In the genomic region with DNA sequence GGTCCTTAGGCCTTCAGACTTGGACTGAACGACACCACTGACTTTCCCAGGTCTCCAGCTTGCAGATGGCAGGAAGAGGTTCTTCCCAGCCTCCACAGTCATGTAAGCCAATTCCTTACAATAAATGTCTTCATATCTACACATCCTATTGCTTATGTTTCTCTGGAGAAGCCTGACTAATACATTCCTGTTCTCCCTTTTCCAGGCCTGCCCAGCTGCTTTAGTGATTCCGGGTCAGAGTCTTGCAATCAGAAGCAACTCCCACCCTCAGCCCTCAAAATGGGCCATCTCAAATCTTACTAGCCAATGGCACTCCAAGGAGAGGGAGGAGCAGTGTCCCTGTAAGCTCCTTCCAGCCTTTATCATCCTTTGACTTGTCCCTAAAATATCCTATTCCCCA, we compare ENCODE assay signal across 20 cellular contexts. TPM values are rescaled to one million over a fixed set of nuclear protein-coding genes. Genes with fewer than 3 reads are reported as not detected.
DNase-seq lines count a peak whose midpoint lies in the region; ATAC-seq, FAIRE-seq and TF ChIP-seq lines count a peak whose summit lies in the region.
"Had no signal": no experiment of that assay in that cellular context is flagged by ENCODE, and none has a peak within 500 bp of the region (broad histone marks: within the 10 kb centered on the region; RNA-seq: fewer than 3 reads in every experiment).

No MANE protein-coding gene starts in this region.

- TF ChIP-seq POLR2A in K562 (conservative IDR thresholded peaks at IDR 0.05) = no peak

- DNase-seq in HCEC 1CT (peak; percentile 4), K562 (ENCODE audit: extremely low read depth in 1 of 4, low spot score in 3 of 4) (no peak), fibroblast of pulmonary artery (ENCODE audit: low read depth) (peak; percentile 57), osteoblast (ENCODE audit: insufficient read length, low spot score, missing footprints) (peak; percentile 83), left lung (no peak), NCI-H2081 treated with DMSO at 0.1 percent for 48 hours (lab: John Stamatoyannopoulos, UW) (no peak), A673 (ENCODE audit: low spot score) (no peak), NCI-H446 (lab: John Stamatoyannopoulos, UW) (no peak)
- DNase-seq: BE2C; Caco-2; CD4-positive, CD25-positive, alpha-beta regulatory T cell; GF-D8; NCI-H1092 treated with DMSO at 0.1 percent for 48 hours; NCI-H1694 treated with DMSO at 0.1 percent for 48 hours; NCI-H2107; NCI-H524 treated with DMSO at 0.1 percent for 48 hours; RPMI8226; SHP77 treated with DMSO at 0.1 percent for 48 hours had no signal

- FAIRE-seq in K562 (lab: Jason Lieb, UNC) = no peak
- FAIRE-seq: GM19239 had no signal

- H3K79me2 ChIP-seq in K562 (ENCODE audit: control insufficient read depth, insufficient read depth, low read length) = no peaks in the 10 kb centered on the region
- H3K79me2 ChIP-seq in osteoblast (ENCODE audit: insufficient read depth, low read length) = no peaks in the 10 kb centered on the region

- POLR2A ChIA-PET in K562 (lab: Yijun Ruan, JAX) = interaction anchor here (1.1 to 4.3 kb wide), 3 partner anchors 15 to 275 kb away, joined by 3 to 19 read pairs (median 3); no protein-coding TSS in a partner anchor
- POLR2A ChIA-PET in A673 (lab: Charles Lee; ENCODE audit: low non-redundant PET) = no interaction called here

- H3K4me3 ChIP-seq in K562 (no peak overlapping the region), fibroblast of pulmonary artery (replicated peaks; ENCODE audit: low read depth, low read length) (no peak overlapping the region), osteoblast (ENCODE audit: insufficient read depth, low read length) (no peak overlapping the region), left lung (no peak overlapping the region), A673 (ENCODE audit: low read depth, low read length, poor library complexity, severe bottlenecking) (no peak overlapping the region)
- H3K4me3 ChIP-seq: GM23338 had no signal

- BruUV-seq in K562 (replicated peaks; lab: Mats Ljungman, UMichigan) (no TSS peak), A673 (replicated peaks; lab: Mats Ljungman, UMichigan) (no TSS peak)

- H3K4me1 ChIP-seq in K562 (replicated peaks in 1 of 2; ENCODE audit: control insufficient read depth in 2 of 2, insufficient read depth in 2 of 2, low read length in 2 of 2) = peaks cover 16 to 31% of the 10 kb centered on the region in 2 experiments
- H3K4me1 ChIP-seq in osteoblast (ENCODE audit: insufficient read depth, low read length) = peaks cover 38% of the 10 kb centered on the region
- peaks cover 15 to 26% of the 10 kb centered on the region in 2 donors for H3K4me1 ChIP-seq in left lung
- H3K4me1 ChIP-seq in A673 (ENCODE audit: insufficient read depth, low read length, poor library complexity, severe bottlenecking) = no peaks in the 10 kb centered on the region
- H3K4me1 ChIP-seq: BE2C had no signal

- ATAC-seq in K562 (no peak), left lung (no peak)
- ATAC-seq: GM23338 had no signal

- TF ChIP-seq EP300 in K562 (IDR thresholded peaks at IDR 0.05; ENCODE audit: low read length) = no peak

- intact Hi-C loops in K562 (cut with micrococcal nuclease) = no loop called here
- intact Hi-C loops in left lung (cut with DNase I) = no loop called here
- intact Hi-C loops in A673 (cut with micrococcal nuclease; ENCODE audit: unreplicated experiment) = loop anchor here (5.0 to 10.0 kb wide), 3 partner anchors 115 to 335 kb away; a partner anchor contains a TSS

- CTCF ChIA-PET in K562 (lab: Yijun Ruan, JAX; ENCODE audit: low intra/inter-chr PET ratio) = no interaction called here
- CTCF ChIA-PET in A673 (lab: Charles Lee) = interaction anchor here (0.5 to 1.1 kb wide), 2 partner anchors 15 to 1309 kb away, joined by 3 to 14 read pairs; no protein-coding TSS in a partner anchor

- H3K4me2 ChIP-seq in K562 (ENCODE audit: insufficient read depth, low read length) (no peak overlapping the region), osteoblast (ENCODE audit: insufficient read depth, low read length) (no peak overlapping the region)
- H3K4me2 ChIP-seq: GM23338 had no signal

- no peaks in the 10 kb centered on the region for H3K9me1 ChIP-seq in K562 (ENCODE audit: control insufficient read depth, insufficient read depth, low read length)

- in situ Hi-C loops in K562 (cut with MboI) = loop anchor here (10.0 to 25.0 kb wide), 2 partner anchors 268 to 475 kb away; a partner anchor contains a TSS

- H3K27ac ChIP-seq in K562 (ENCODE audit: extremely low read depth, low read depth, low read length) (no peak overlapping the region), osteoblast (ENCODE audit: low read depth, low read length) (peak overlapping the region; percentile 9), left lung (no peak overlapping the region), A673 (ENCODE audit: low read depth, low read length, poor library complexity, severe bottlenecking) (no peak overlapping the region)

- no peaks in the 10 kb centered on the region for H3K36me3 ChIP-seq in K562 (ENCODE audit: control insufficient read depth, insufficient read depth, low read length)
- no peaks in the 10 kb centered on the region for H3K36me3 ChIP-seq in osteoblast (ENCODE audit: insufficient read depth, low read length)
- H3K36me3 ChIP-seq in left lung = no peaks in the 10 kb centered on the region
- no peaks in the 10 kb centered on the region for H3K36me3 ChIP-seq in A673 (ENCODE audit: insufficient read depth, low read length, poor library complexity, severe bottlenecking)
- H3K36me3 ChIP-seq: BE2C had no signal

- WGBS in K562 (ENCODE audit: insufficient coverage, low coverage, missing lambda C conversion rate) = 0% methylated on average over 2 of the region's 2 CpGs

- H3K27me3 ChIP-seq in K562 (ENCODE audit: control insufficient read depth in 2 of 2, insufficient read depth in 2 of 2, low read length in 2 of 2) = peaks cover 35 to 56% of the 10 kb centered on the region in 2 experiments
- no peaks in the 10 kb centered on the region for H3K27me3 ChIP-seq in osteoblast (ENCODE audit: insufficient read depth, low read length)
- H3K27me3 ChIP-seq in left lung = no peaks in the 10 kb centered on the region
- no peaks in the 10 kb centered on the region for H3K27me3 ChIP-seq in A673 (replicated peaks; ENCODE audit: insufficient read depth, low read depth, low read length, poor library complexity)
- H3K27me3 ChIP-seq: BE2C had no signal

- H2AFZ ChIP-seq in K562 (ENCODE audit: low read depth, low read length) (no peak overlapping the region), osteoblast (ENCODE audit: low read length) (peak overlapping the region; percentile 49)
- H2AFZ ChIP-seq: GM23338 had no signal

- no peak overlapping the region for H3K9ac ChIP-seq in K562 (ENCODE audit: insufficient read depth in 1 of 2, low read depth in 2 of 2, low read length in 2 of 2)

- H4K20me1 ChIP-seq in K562 (replicated peaks; ENCODE audit: control insufficient read depth, insufficient read depth, low read length) = no peaks in the 10 kb centered on the region
- no peaks in the 10 kb centered on the region for H4K20me1 ChIP-seq in osteoblast (ENCODE audit: insufficient read depth, low read length)

- no peak for TF ChIP-seq CTCF in K562 (IDR thresholded peaks at IDR 0.05 in 2 of 3, conservative IDR thresholded peaks at IDR 0.05 in 1 of 3; ENCODE audit: insufficient read depth in 2 of 3, low read depth in 1 of 3, low read length in 3 of 3)
- TF ChIP-seq CTCF in fibroblast of pulmonary artery (IDR thresholded peaks at IDR 0.05; ENCODE audit: low read length, missing control alignments) = no peak
- TF ChIP-seq CTCF in osteoblast (IDR thresholded peaks at IDR 0.05; ENCODE audit: extremely low read depth, low read depth, low read length) = no peak
- no peak for TF ChIP-seq CTCF in left lung (IDR thresholded peaks at IDR 0.05)
- TF ChIP-seq CTCF in A673 (conservative IDR thresholded peaks at IDR 0.05; ENCODE audit: low read depth, low read length) = no peak

- TF ChIP-seq RAD21 in K562 (CRISPR knock-in tag; conservative IDR thresholded peaks at IDR 0.05 in 1 of 2, IDR thresholded peaks at IDR 0.05 in 1 of 2) = no peak

- H3K9me3 ChIP-seq in K562 (replicated peaks; ENCODE audit: control insufficient read depth, insufficient read depth, low read depth, low read length) = no peaks in the 10 kb centered on the region
- no peaks in the 10 kb centered on the region for H3K9me3 ChIP-seq in osteoblast (ENCODE audit: low read depth, low read length)
- H3K9me3 ChIP-seq in left lung = no peaks in the 10 kb centered on the region
- H3K9me3 ChIP-seq in A673 (ENCODE audit: low read depth, low read length, poor library complexity, severe bottlenecking) = no peaks in the 10 kb centered on the region
- H3K9me3 ChIP-seq: BE2C, Caco-2 had no signal

RNA-seq across cellular contexts. Expression of a gene that starts 16.4 kb away (rescaled TPM):
- 24.8 and 27.4 TPM in 2 replicates for total RNA-seq in K562 (2011; cell fraction: chromatin; rRNA removed; ENCODE audit: low replicate concordance)
- 13.9 and 18.3 TPM in 2 replicates for total RNA-seq in K562 (2011; cell fraction: nucleolus; rRNA removed)
- total RNA-seq in K562 (2011; cell fraction: nucleoplasm; rRNA removed) = 18.3 and 20.3 TPM in 2 replicates
- total RNA-seq in K562 (2014; rRNA removed) = 19.7 and 22.9 TPM in 2 replicates
- 16.8 and 17.8 TPM in 2 replicates for total RNA-seq in K562 (2014; rRNA removed; fragmentation: Illumina TruSeq; extraction: Trizol)
- 17.2 and 17.9 TPM in 2 replicates for total RNA-seq in K562 (2015; rRNA removed; fragmentation: Illumina TruSeq; extraction: Trizol)
- 16.9 and 22.2 TPM in 2 replicates for total RNA-seq in K562 (2021)
- 16.7 and 27.1 TPM in 2 replicates for polyA plus RNA-seq in K562 (2011; rRNA removed)
- polyA plus RNA-seq in K562 (2011; cell fraction: cytosol; rRNA removed) = 21.4 and 24.5 TPM in 2 replicates
- polyA plus RNA-seq in K562 (2011; cell fraction: nucleus; rRNA removed) = 8.2 and 9.6 TPM in 2 replicates
- polyA plus RNA-seq in K562 (2012) = 16.1 and 29.9 TPM in 2 replicates
- polyA plus RNA-seq in K562 (2014; fragmentation: Illumina TruSeq; extraction: Trizol) = 23.8 and 25.1 TPM in 2 replicates
- polyA plus RNA-seq in K562 (2014; fragmentation: Nextera tagmentation; extraction: Ambion mirVana) = 1 to 10 TPM; 7.6 to 7.9 TPM
- polyA plus RNA-seq in K562 (2014; rRNA removed) = 15.2 and 16.7 TPM in 2 replicates
- polyA minus RNA-seq in K562 (2011; rRNA and poly(A)+ RNA removed) = 19.4 and 20.8 TPM in 2 replicates
- 12.1 and 12.5 TPM in 2 replicates for polyA minus RNA-seq in K562 (2011; cell fraction: cytosol; rRNA and poly(A)+ RNA removed)
- polyA minus RNA-seq in K562 (2011; cell fraction: nucleus; rRNA and poly(A)+ RNA removed) = 6.9 and 10.6 TPM in 2 replicates
- total RNA-seq in osteoblast = 20.6 and 24.2 TPM in 2 replicates
- total RNA-seq in left lung = 10 to 100 TPM; 19.1 to 31.4 TPM
- total RNA-seq in A673 (2021) = 17.0 and 18.7 TPM in 2 replicates

RNA-seq across cellular contexts. Expression of a gene that starts 37.8 kb away (rescaled TPM):
- not detected in 2 replicates for total RNA-seq in K562 (2011; cell fraction: chromatin; rRNA removed; ENCODE audit: low replicate concordance)
- total RNA-seq in K562 (2011; cell fraction: nucleolus; rRNA removed) = not detected in 2 replicates
- total RNA-seq in K562 (2011; cell fraction: nucleoplasm; rRNA removed) = not detected in 2 replicates
- total RNA-seq in K562 (2014; rRNA removed) = 0.16 TPM in 1 of 2 replicates, not detected in the other
- total RNA-seq in K562 (2014; rRNA removed; fragmentation: Illumina TruSeq; extraction: Trizol) = not detected in 2 replicates
- total RNA-seq in K562 (2015; rRNA removed; fragmentation: Illumina TruSeq; extraction: Trizol) = not detected in 2 replicates
- not detected in 2 replicates for total RNA-seq in K562 (2021)
- 0.07 and 0.08 TPM in 2 replicates for polyA plus RNA-seq in K562 (2011; rRNA removed)
- 0.01 and 0.22 TPM in 2 replicates for polyA plus RNA-seq in K562 (2011; cell fraction: cytosol; rRNA removed)
- polyA plus RNA-seq in K562 (2011; cell fraction: nucleus; rRNA removed) = 0.13 and 0.40 TPM in 2 replicates
- 0.09 and 0.14 TPM in 2 replicates for polyA plus RNA-seq in K562 (2012)
- polyA plus RNA-seq in K562 (2014; fragmentation: Illumina TruSeq; extraction: Trizol) = 0.06 TPM in 1 of 2 replicates, not detected in the other
- not detected for polyA plus RNA-seq in K562 (2014; fragmentation: Nextera tagmentation; extraction: Ambion mirVana)
- polyA plus RNA-seq in K562 (2014; rRNA removed) = not detected in 2 replicates
- polyA minus RNA-seq in K562 (2011; rRNA and poly(A)+ RNA removed) = not detected in 2 replicates
- polyA minus RNA-seq in K562 (2011; cell fraction: cytosol; rRNA and poly(A)+ RNA removed) = not detected in 2 replicates
- polyA minus RNA-seq in K562 (2011; cell fraction: nucleus; rRNA and poly(A)+ RNA removed) = 0.11 and 0.13 TPM in 2 replicates
- total RNA-seq in osteoblast = under 0.01 and 0.36 TPM in 2 replicates
- total RNA-seq in left lung = 1 to 10 TPM in 1 of 2 donors, under 1 TPM in 1; 0.44 to 1.2 TPM
- total RNA-seq in A673 (2021) = not detected in 2 replicates
- total RNA-seq: Caco-2; CD4-positive, CD25-positive, alpha-beta regulatory T cell; GM23338 had no signal
- polyA plus RNA-seq: CD4-positive, CD25-positive, alpha-beta regulatory T cell; GM23338 had no signal

RNA-seq across cellular contexts. Expression of a gene that starts 40.2 kb away (rescaled TPM):
- total RNA-seq in K562 (2011; cell fraction: chromatin; rRNA removed; ENCODE audit: low replicate concordance) = 115 and 117 TPM in 2 replicates
- 97.5 and 125 TPM in 2 replicates for total RNA-seq in K562 (2011; cell fraction: nucleolus; rRNA removed)
- total RNA-seq in K562 (2011; cell fraction: nucleoplasm; rRNA removed) = 131 and 159 TPM in 2 replicates
- 55.4 and 65.5 TPM in 2 replicates for total RNA-seq in K562 (2014; rRNA removed)
- total RNA-seq in K562 (2014; rRNA removed; fragmentation: Illumina TruSeq; extraction: Trizol) = 58.2 and 65.8 TPM in 2 replicates
- 61.8 and 66.8 TPM in 2 replicates for total RNA-seq in K562 (2015; rRNA removed; fragmentation: Illumina TruSeq; extraction: Trizol)
- 52.6 and 55.7 TPM in 2 replicates for total RNA-seq in K562 (2021)
- polyA plus RNA-seq in K562 (2011; rRNA removed) = 105 and 109 TPM in 2 replicates
- polyA plus RNA-seq in K562 (2011; cell fraction: cytosol; rRNA removed) = 54.1 and 73.4 TPM in 2 replicates
- 152 and 181 TPM in 2 replicates for polyA plus RNA-seq in K562 (2011; cell fraction: nucleus; rRNA removed)
- polyA plus RNA-seq in K562 (2012) = 68.4 and 82.2 TPM in 2 replicates
- 65.5 and 80.0 TPM in 2 replicates for polyA plus RNA-seq in K562 (2014; fragmentation: Illumina TruSeq; extraction: Trizol)
- 100 to 1,000 TPM in 1 of 2 experiments, 10 to 100 TPM in 1; 97.4 to 111 TPM for polyA plus RNA-seq in K562 (2014; fragmentation: Nextera tagmentation; extraction: Ambion mirVana)
- 85.3 and 86.9 TPM in 2 replicates for polyA plus RNA-seq in K562 (2014; rRNA removed)
- 41.9 and 56.1 TPM in 2 replicates for polyA minus RNA-seq in K562 (2011; rRNA and poly(A)+ RNA removed)
- 14.5 and 18.0 TPM in 2 replicates for polyA minus RNA-seq in K562 (2011; cell fraction: cytosol; rRNA and poly(A)+ RNA removed)
- 71.4 and 143 TPM in 2 replicates for polyA minus RNA-seq in K562 (2011; cell fraction: nucleus; rRNA and poly(A)+ RNA removed)
- total RNA-seq in osteoblast = 63.7 and 65.4 TPM in 2 replicates
- total RNA-seq in left lung = 10 to 100 TPM; 50.5 to 55.4 TPM
- 53.8 and 56.7 TPM in 2 replicates for total RNA-seq in A673 (2021)

RNA-seq across cellular contexts. Expression of a gene that starts 58.1 kb away (rescaled TPM):
- total RNA-seq in K562 (2011; cell fraction: chromatin; rRNA removed; ENCODE audit: low replicate concordance) = 10.5 and 25.2 TPM in 2 replicates
- total RNA-seq in K562 (2011; cell fraction: nucleolus; rRNA removed) = 13.8 and 15.3 TPM in 2 replicates
- 23.0 and 35.0 TPM in 2 replicates for total RNA-seq in K562 (2011; cell fraction: nucleoplasm; rRNA removed)
- total RNA-seq in K562 (2014; rRNA removed) (106 and 125 TPM in 2 replicates), K562 (2014; rRNA removed; fragmentation: Illumina TruSeq; extraction: Trizol) (135 and 156 TPM in 2 replicates), K562 (2015; rRNA removed; fragmentation: Illumina TruSeq; extraction: Trizol) (134 and 152 TPM in 2 replicates), K562 (2021) (110 and 113 TPM in 2 replicates), osteoblast (15.6 and 22.8 TPM in 2 replicates), left lung (10 to 100 TPM; 31.8 to 33.9 TPM), A673 (2021) (75.1 and 76.3 TPM in 2 replicates)
- polyA plus RNA-seq in K562 (2011; rRNA removed) (80.7 and 102 TPM in 2 replicates), K562 (2014; fragmentation: Illumina TruSeq; extraction: Trizol) (184 and 190 TPM in 2 replicates), K562 (2014; fragmentation: Nextera tagmentation; extraction: Ambion mirVana) (100 to 1,000 TPM; 132 to 342 TPM), K562 (2014; rRNA removed) (243 and 263 TPM in 2 replicates)
- 10.7 and 38.1 TPM in 2 replicates for polyA plus RNA-seq in K562 (2011; cell fraction: cytosol; rRNA removed)
- 9.7 and 18.4 TPM in 2 replicates for polyA plus RNA-seq in K562 (2011; cell fraction: nucleus; rRNA removed)
- 79.1 and 298 TPM in 2 replicates for polyA plus RNA-seq in K562 (2012)
- polyA minus RNA-seq in K562 (2011; rRNA and poly(A)+ RNA removed) = 71.4 and 83.4 TPM in 2 replicates
- 29.5 and 30.9 TPM in 2 replicates for polyA minus RNA-seq in K562 (2011; cell fraction: cytosol; rRNA and poly(A)+ RNA removed)
- 18.8 and 38.3 TPM in 2 replicates for polyA minus RNA-seq in K562 (2011; cell fraction: nucleus; rRNA and poly(A)+ RNA removed)

Comparison
In these comparisons a context has a peak if more than half of its experiments do, and no peak if none do; other contexts are left out.
1. DNase-seq: peak in HCEC 1CT (single experiment), fibroblast of pulmonary artery (single experiment) and osteoblast (single experiment); none in K562 (0 of 4), left lung (0 of 2), NCI-H2081 treated with DMSO at 0.1 percent for 48 hours (single experiment), A673 (single experiment) and NCI-H446 (0 of 2).